In genomic region chr10:15083674-15084501, GRCh38 we compare ENCODE assay signal across 10 cellular contexts. TPM values are rescaled to one million over a fixed set of nuclear protein-coding genes. Genes with fewer than 3 reads are reported as not detected.
DNase-seq lines count a peak whose midpoint lies in the region; ATAC-seq and TF ChIP-seq lines count a peak whose summit lies in the region.
"Had no signal": no experiment of that assay in that cellular context is flagged by ENCODE, and none has a peak within 500 bp of the region (broad histone marks: within the 10 kb centered on the region; RNA-seq: fewer than 3 reads in every experiment).

No MANE protein-coding gene starts in this region.

- H3K27me3 Mint-ChIP-seq in T-helper 17 cell: no peaks in the 10 kb centered on the region

- TF ChIP-seq CTCF in C4-2B (conservative IDR thresholded peaks at IDR 0.05): no peak; the same call in 1 of the 2 replicates
- TF ChIP-seq CTCF in fibroblast of villous mesenchyme (IDR thresholded peaks at IDR 0.05; ENCODE audit: insufficient read depth, low read depth, low read length): peak; percentile 2

- H3K4me3 ChIP-seq in fibroblast of villous mesenchyme (ENCODE audit: low read depth, low read length) (peak overlapping the region; percentile 70), rectal smooth muscle tissue (ENCODE audit: low read length) (peak overlapping the region; percentile 59)

- no peak overlapping the region for H3K9ac ChIP-seq in rectal smooth muscle tissue (ENCODE audit: low read length)

- H3K27me3 ChIP-seq in rectal smooth muscle tissue (ENCODE audit: control insufficient read depth, insufficient read depth, low read length): no peaks in the 10 kb centered on the region

- H3K27ac Mint-ChIP-seq in T-helper 17 cell: peak overlapping the region; percentile 47
- H3K27ac Mint-ChIP-seq: activated T-helper 2 cell treated with anti-CD3 and anti-CD28 coated beads, Interferon-gamma antibody, Interleukin-2, Interleukin-4, amounts not matched to agents 10 μg/mL and 5 μg/mL and 100 μg/mL, durations not matched to agents 14 hours and 24 hours and 36 hours had no signal

- H3K27ac ChIP-seq in C4-2B (peak overlapping the region; percentile 68), rectal smooth muscle tissue (ENCODE audit: low read depth, low read length) (peak overlapping the region; percentile 12)

- H3K36me3 Mint-ChIP-seq in T-helper 17 cell (ENCODE audit: low read depth): no peaks in the 10 kb centered on the region

- no peaks in the 10 kb centered on the region for H3K9me3 ChIP-seq in T-helper 17 cell (ENCODE audit: control insufficient read depth, low read length, poor library complexity, severe bottlenecking)

- H3K4me1 Mint-ChIP-seq in T-helper 17 cell: peaks cover 8% of the 10 kb centered on the region

- no peaks in the 10 kb centered on the region for H3K36me3 ChIP-seq in rectal smooth muscle tissue (ENCODE audit: control insufficient read depth, insufficient read depth, low read length)

- ATAC-seq in T-helper 17 cell (no peak), HG03280 (IDR thresholded peaks at IDR 0.05; ENCODE audit: unreplicated experiment) (no peak)

- H3K4me3 Mint-ChIP-seq in T-helper 17 cell: peak overlapping the region; percentile 71

- DNase-seq in T-helper 17 cell (no peak), fibroblast of villous mesenchyme (ENCODE audit: low read depth) (no peak), NCI-H1436 treated with DMSO at 0.1 percent for 48 hours (lab: John Stamatoyannopoulos, UW) (no peak), NCI-H2196 treated with DMSO at 0.1 percent for 48 hours (lab: John Stamatoyannopoulos, UW; ENCODE audit: unreplicated experiment) (no peak)
- no peak for DNase-seq in activated CD4-positive, alpha-beta T cell treated with anti-CD3 and anti-CD28 coated beads for 48 hours

- H3K4me1 ChIP-seq in rectal smooth muscle tissue (ENCODE audit: control insufficient read depth, insufficient read depth, low read length): no peaks in the 10 kb centered on the region

RNA-seq across cellular contexts. Expression of gene ACBD7, which starts 4.7 kb away (rescaled TPM):
- total RNA-seq in T-helper 17 cell (under 1 TPM in 1 of 2 donors, not detected in 1; 0.77 TPM), fibroblast of villous mesenchyme (0.97 and 1.3 TPM in 2 replicates)

RNA-seq across cellular contexts. Expression of gene RPP38, which starts 13.3 kb away (rescaled TPM):
- 10 to 100 TPM; 12.1 to 14.3 TPM for total RNA-seq in T-helper 17 cell
- total RNA-seq in fibroblast of villous mesenchyme: 13.8 and 14.2 TPM in 2 replicates

RNA-seq across cellular contexts. Expression of gene OLAH, which starts 40.1 kb away (rescaled TPM):
- 1 to 10 TPM in 1 of 2 donors, not detected in 1; 3.8 TPM for total RNA-seq in T-helper 17 cell
- total RNA-seq in fibroblast of villous mesenchyme: not detected in 2 replicates
- total RNA-seq: activated T-helper 2 cell treated with anti-CD3 and anti-CD28 coated beads, Interferon-gamma antibody, Interleukin-2, Interleukin-4, amounts not matched to agents 10 μg/mL and 5 μg/mL and 100 μg/mL, durations not matched to agents 14 hours and 24 hours and 36 hours; G401 had no signal
